Comparison of ENCODE assay signal across 8 cellular contexts in genomic region chr1:92486251-92487077, GRCh38. TPM values are rescaled to one million over a fixed set of nuclear protein-coding genes. Genes with fewer than 3 reads are reported as not detected.
DNase-seq lines count a peak whose midpoint lies in the region; ATAC-seq, FAIRE-seq and TF ChIP-seq lines count a peak whose summit lies in the region.

Gene GFI1 (minus strand): TSS chr1:92486925. CDS start chr1:92483487, 3,438 bp downstream.

- TF ChIP-seq RAD21 in SK-N-SH (IDR thresholded peaks at IDR 0.05; ENCODE audit: low read length), result no peak

- TF ChIP-seq EP300 in SK-N-SH (IDR thresholded peaks at IDR 0.05; ENCODE audit: borderline replicate concordance in 1 of 2, low read depth in 1 of 2, low read length in 1 of 2), result no peak

- CTCF ChIA-PET in SK-N-SH (lab: Yijun Ruan, JAX), result interaction anchor here (0.9 to 1.4 kb wide), 2 partner anchors 14 to 170 kb away, joined by 3 to 4 read pairs; no protein-coding TSS in a partner anchor

- 0 out of 2 replicates have a peak within 1 kb of the TSS, but pooled peaks have one; percentile 46 for H2AFZ ChIP-seq in SK-N-SH (ENCODE audit: low read depth)

- TF ChIP-seq CTCF in SK-N-SH (IDR thresholded peaks at IDR 0.05), result no peak
- no peak for TF ChIP-seq CTCF in kidney (IDR thresholded peaks at IDR 0.05; ENCODE audit: borderline replicate concordance, extremely low read depth, insufficient read depth)

- no peaks in the 10 kb centered on the region for H3K36me3 ChIP-seq in SK-N-SH (replicated peaks in 1 of 2; ENCODE audit: control insufficient read depth in 1 of 2, insufficient read depth in 2 of 2, low read length in 1 of 2)
- H3K36me3 ChIP-seq in SK-N-MC (ENCODE audit: insufficient read depth, low read length), result no peaks in the 10 kb centered on the region
- no peaks in the 10 kb centered on the region for H3K36me3 ChIP-seq in adipocyte (ENCODE audit: control insufficient read depth, insufficient read depth, low read length, severe bottlenecking)
- H3K36me3 ChIP-seq in kidney (ENCODE audit: control insufficient read depth in 1 of 2, insufficient read depth in 2 of 2, low read length in 2 of 2), result no peaks in the 10 kb centered on the region

- no peaks in the 10 kb centered on the region for H3K79me2 ChIP-seq in SK-N-SH (ENCODE audit: insufficient read depth)

- H3K4me3 ChIP-seq in SK-N-SH (ENCODE audit: low read depth in 2 of 2, low read length in 1 of 2) (peak within 1 kb of the TSS; percentile 25 to 53), SK-N-MC (peak within 1 kb of the TSS; percentile 84), adipocyte (ENCODE audit: low read length) (peak within 1 kb of the TSS; percentile 74), kidney (ENCODE audit: low read length in 2 of 2) (peak within 1 kb of the TSS; percentile 45 to 56)

- H3K27ac ChIP-seq in SK-N-SH (ENCODE audit: low read depth in 2 of 2, low read length in 1 of 2) (no peak within 1 kb of the TSS), SK-N-MC (no peak within 1 kb of the TSS), kidney (ENCODE audit: low read depth in 2 of 2, low read length in 2 of 2) (no peak within 1 kb of the TSS)

- H3K4me1 ChIP-seq in SK-N-SH (ENCODE audit: control insufficient read depth in 1 of 2, insufficient read depth in 2 of 2, low read depth in 1 of 2, low read length in 1 of 2) (peaks cover 0 to 14% of the 10 kb centered on the region in 2 experiments; a peak in 1 of 4 replicates), adipocyte (ENCODE audit: control insufficient read depth, insufficient read depth, low read length) (peaks cover 41% of the 10 kb centered on the region), kidney (ENCODE audit: control insufficient read depth in 1 of 2, insufficient read depth in 1 of 2, low read depth in 1 of 2, low read length in 2 of 2) (peaks cover 10 to 30% of the 10 kb centered on the region in 2 donors)

- no peaks in the 10 kb centered on the region for H3K9me2 ChIP-seq in SK-N-SH

- H3K27me3 ChIP-seq in SK-N-SH (ENCODE audit: insufficient read depth) (peaks cover 78% of the 10 kb centered on the region), adipocyte (replicated peaks; ENCODE audit: control insufficient read depth, insufficient read depth, low read length) (peaks cover 51% of the 10 kb centered on the region)

- no peak for ATAC-seq in SK-N-SH treated with all-trans-retinoic acid at 6 μM for 48 hours
- peak; percentile 24 for ATAC-seq in HG03045 (IDR thresholded peaks at IDR 0.05; ENCODE audit: unreplicated experiment)
- no peak for ATAC-seq in HG03565 (IDR thresholded peaks at IDR 0.05; ENCODE audit: unreplicated experiment)

- H3K9ac ChIP-seq in SK-N-SH (no peak within 1 kb of the TSS), SK-N-MC (ENCODE audit: insufficient read length) (peak within 1 kb of the TSS; percentile 43), adipocyte (ENCODE audit: low read length) (no peak within 1 kb of the TSS), kidney (ENCODE audit: low read length in 2 of 2) (no peak within 1 kb of the TSS)

- no peak for FAIRE-seq in kidney (lab: Jason Lieb, UNC)

- peaks cover 7% of the 10 kb centered on the region for H3F3A ChIP-seq in SK-N-SH (replicated peaks; ENCODE audit: insufficient read depth)

- no peaks in the 10 kb centered on the region for H3K9me3 ChIP-seq in SK-N-SH
- H3K9me3 ChIP-seq in SK-N-MC (ENCODE audit: low read depth, low read length), result no peaks in the 10 kb centered on the region
- H3K9me3 ChIP-seq in adipocyte (ENCODE audit: control insufficient read depth, low read length), result no peaks in the 10 kb centered on the region
- H3K9me3 ChIP-seq in kidney (ENCODE audit: control insufficient read depth in 1 of 2, low read length in 2 of 2), result no peaks in the 10 kb centered on the region

- peak within 1 kb of the TSS; percentile 69 for H3K4me2 ChIP-seq in SK-N-SH

- WGBS in SK-N-SH (ENCODE audit: low lambda C conversion rate), result 3% methylated on average over 27 of the region's 77 CpGs

- peak; percentile 58 for DNase-seq in SK-N-SH
- no peak for DNase-seq in SK-N-MC (ENCODE audit: low read depth, low spot score)
- peak; percentile 41 for DNase-seq in adipocyte (ENCODE audit: low read depth)
- peak; percentile 79 for DNase-seq in kidney
- peak; percentile 69 to 71 for DNase-seq in stimulated activated CD4-positive, alpha-beta T cell treated with anti-CD3 and anti-CD28 coated beads, Interleukin-4, amount 100 ng/mL, for 48 hours (ENCODE audit: low read depth in 2 of 2)

- peaks cover 6% of the 10 kb centered on the region; the same call in 1 of the 2 replicates for H4K20me1 ChIP-seq in SK-N-SH (ENCODE audit: insufficient read depth)

- POLR2A ChIA-PET in SK-N-SH (lab: Yijun Ruan, JAX), result no interaction called here

- intact Hi-C loops in kidney (cut with DNase I), result no loop called here

TF ChIP-seq in SK-N-SH, 30 proteins besides CTCF, POLR2A, EP300 and RAD21:
- TF ChIP-seq MXI1 (IDR thresholded peaks at IDR 0.05; ENCODE audit: low read depth, low read length) (no peak), RXRA (IDR thresholded peaks at IDR 0.05; ENCODE audit: borderline replicate concordance, low read depth) (no peak), MEF2A (IDR thresholded peaks at IDR 0.05; ENCODE audit: borderline replicate concordance, low read depth) (no peak), USF1 (IDR thresholded peaks at IDR 0.05; ENCODE audit: borderline replicate concordance, low read depth) (no peak), ELF1 (IDR thresholded peaks at IDR 0.05) (no peak), FOXM1 (IDR thresholded peaks at IDR 0.05; ENCODE audit: low read depth) (no peak)

TF ChIP-seq in SK-N-SH treated with all-trans-retinoic acid at 6 μM for 48 hours, 23 proteins besides CTCF, POLR2A, EP300 and RAD21:
- no peak for TF ChIP-seq ESRRG (CRISPR knock-in tag; IDR thresholded peaks at IDR 0.05)
- no peak for TF ChIP-seq ZFP3 (CRISPR knock-in tag; IDR thresholded peaks at IDR 0.05)
- TF ChIP-seq RARB (CRISPR knock-in tag; IDR thresholded peaks at IDR 0.05), result no peak
- no peak for TF ChIP-seq CREB5 (CRISPR knock-in tag; IDR thresholded peaks at IDR 0.05; ENCODE audit: low read depth)
- no peak for TF ChIP-seq ZNF565 (CRISPR knock-in tag; conservative IDR thresholded peaks at IDR 0.05; ENCODE audit: low read depth)

RNA-seq across cellular contexts. Expression of gene GFI1, which starts in this region (rescaled TPM):
- 0.18 and 0.19 TPM in 2 replicates for polyA plus RNA-seq in SK-N-SH (2012; rRNA removed)
- 0.08 and 0.12 TPM in 2 replicates for polyA plus RNA-seq in SK-N-SH (2012; cell fraction: cytosol; rRNA removed)
- 0.62 and 0.69 TPM in 2 replicates for polyA plus RNA-seq in SK-N-SH (2012; cell fraction: nucleus; rRNA removed)
- total RNA-seq in kidney, result 3.8 TPM
- polyA plus RNA-seq in kidney (ENCODE audit: insufficient read depth, low read depth, low replicate concordance), result 0.17 TPM

Comparison
In these comparisons a context has a peak if more than half of its experiments do, and no peak if none do; other contexts are left out.
1. Peak in DNase-seq, H3K4me3 ChIP-seq and H3K4me2 ChIP-seq in SK-N-SH; RNA of the gene not detected or under 1 TPM.